8 cellular contexts compared by ENCODE assay signal in the genomic region with DNA sequence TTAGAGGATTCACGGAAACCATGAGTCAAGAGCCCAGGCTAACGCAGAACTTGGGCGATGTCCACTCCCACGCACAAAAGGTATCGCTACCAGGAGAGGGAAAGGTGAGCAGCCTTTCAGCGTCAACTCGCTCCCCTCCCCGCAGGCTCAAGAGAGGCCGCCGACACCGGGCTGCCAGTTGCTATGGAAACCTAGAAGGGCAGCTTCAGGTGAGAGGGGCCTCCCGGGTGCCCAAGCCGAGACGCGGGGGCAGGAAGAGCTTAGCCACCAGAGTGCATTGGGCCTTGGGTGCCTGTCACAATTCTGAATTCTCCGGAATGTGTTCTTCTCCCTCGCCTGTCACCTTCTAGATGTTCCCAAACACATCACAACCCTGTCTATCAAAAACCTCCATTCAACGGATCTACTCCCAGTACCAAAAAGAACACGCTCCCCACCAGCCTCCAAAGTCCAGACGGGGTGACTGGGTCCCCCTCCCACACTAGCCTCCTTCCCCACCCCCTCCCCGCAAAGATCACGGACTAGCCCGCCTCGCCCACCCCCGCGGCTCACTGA. TPM values are rescaled to one million over a fixed set of nuclear protein-coding genes. Genes with fewer than 3 reads are reported as not detected.
A peak's percentile ranks its signal among the peaks of the same experiment; 100 is the strongest.
DNase-seq lines count a peak whose midpoint lies in the region; ATAC-seq, FAIRE-seq and TF ChIP-seq lines count a peak whose summit lies in the region.

No MANE protein-coding gene starts in this region.

- CTCF ChIA-PET in Calu3 (lab: Charles Lee), result interaction anchor here (0.6 to 1.5 kb wide), 8 partner anchors 13 to 177 kb away, joined by 3 to 11 read pairs (median 4); a partner anchor contains a TSS
- CTCF ChIA-PET in endothelial cell of umbilical vein (lab: Charles Lee), result interaction anchor here (0.6 to 2.5 kb wide), 28 partner anchors 8 to 1321 kb away, joined by 3 to 26 read pairs (median 6); partner anchors contain the start of genes DNALI1 and SNIP1
- CTCF ChIA-PET in naive thymus-derived CD4-positive, alpha-beta T cell (lab: Charles Lee), result interaction anchor here (0.6 to 1.9 kb wide), 9 partner anchors 8 to 1387 kb away, joined by 3 to 10 read pairs (median 3); no protein-coding TSS in a partner anchor

- H3K27ac ChIP-seq in endothelial cell of umbilical vein (ENCODE audit: insufficient read depth, low read depth, low read length) (no peak overlapping the region), stomach (peak overlapping the region; percentile 90 to 98 (median 97))
- peak overlapping the region; percentile 89 for H3K27ac ChIP-seq in naive thymus-derived CD4-positive, alpha-beta T cell (ENCODE audit: low read depth, low read length)

- H3K4me2 ChIP-seq in endothelial cell of umbilical vein (ENCODE audit: insufficient read depth, low read length), result peak overlapping the region; percentile 94

- intact Hi-C loops in Calu3 (cut with micrococcal nuclease; ENCODE audit: unreplicated experiment), result no loop called here
- intact Hi-C loops in endothelial cell of umbilical vein (cut with micrococcal nuclease), result loop anchor here (1.0 to 2.0 kb wide), 6 partner anchors 20 to 168 kb away; partner anchors contain the start of genes GNL2 and SNIP1
- intact Hi-C loops in naive thymus-derived CD4-positive, alpha-beta T cell (cut with micrococcal nuclease), result loop anchor here (1.0 to 10.0 kb wide), 9 partner anchors 37 to 346 kb away; partner anchors contain the start of genes CDCA8 (in 2 of the 2), SNIP1 (in 2 of the 2), GNL2 (in 1 of the 2) and ZC3H12A (in 1 of the 2)
- intact Hi-C loops in stomach (cut with DNase I; ENCODE audit: low total_unique reads), result no loop called here

- DNase-seq in Calu3 (peak; percentile 50), HAP-1 (ENCODE audit: low spot score in 2 of 2) (peak; percentile 14 to 62), NCI-H2227 (lab: John Stamatoyannopoulos, UW; ENCODE audit: unreplicated experiment) (peak; percentile 64), endothelial cell of umbilical vein (ENCODE audit: low read depth, low spot score) (peak; percentile 39), stomach (peak; percentile 27), middle frontal gyrus (ENCODE audit: extremely low spot score, low spot score) (no peak)
- peak; percentile 84 for DNase-seq in activated CD8-positive, alpha-beta memory T cell treated with anti-CD3 and anti-CD28 coated beads for 24 hours
- DNase-seq in naive thymus-derived CD4-positive, alpha-beta T cell, result peak; percentile 9 to 67 (median 18)

- peak; percentile 1 for ATAC-seq in naive thymus-derived CD4-positive, alpha-beta T cell

- no peaks in the 10 kb centered on the region for H4K20me1 ChIP-seq in endothelial cell of umbilical vein (replicated peaks; ENCODE audit: control insufficient read depth, extremely low read depth, insufficient read depth, low read length)

- dilution Hi-C loops in endothelial cell of umbilical vein (cut with MboI; ENCODE audit: extremely low pct_ligation_motif_present, low sequenced_read_pairs), result no loop called here

- no peak for FAIRE-seq in endothelial cell of umbilical vein (lab: Jason Lieb, UNC)

- peak overlapping the region; percentile 93 for H3K9ac ChIP-seq in endothelial cell of umbilical vein (replicated peaks; ENCODE audit: extremely low read depth, insufficient read depth, low read length)

- H3K4me3 Mint-ChIP-seq in Calu3 (ENCODE audit: low read depth, unreplicated experiment), result peak overlapping the region; percentile 71
- peak overlapping the region; percentile 92 to 99 (median 97) for H3K4me3 Mint-ChIP-seq in naive thymus-derived CD4-positive, alpha-beta T cell

- H3K4me1 Mint-ChIP-seq in Calu3 (ENCODE audit: low read depth, unreplicated experiment), result peaks cover 22% of the 10 kb centered on the region
- peaks cover 10 to 50% (median 43%) of the 10 kb centered on the region in 7 donors for H3K4me1 Mint-ChIP-seq in naive thymus-derived CD4-positive, alpha-beta T cell

- H3K9me3 Mint-ChIP-seq in Calu3 (ENCODE audit: low read depth, unreplicated experiment), result no peaks in the 10 kb centered on the region
- H3K9me3 Mint-ChIP-seq in naive thymus-derived CD4-positive, alpha-beta T cell, result peaks cover 0 to 3% (median 0%) of the 10 kb centered on the region in 11 donors

- H3K27ac Mint-ChIP-seq in Calu3 (ENCODE audit: unreplicated experiment), result peak overlapping the region; percentile 66
- H3K27ac Mint-ChIP-seq in naive thymus-derived CD4-positive, alpha-beta T cell, result peak overlapping the region; percentile 85 to 98 (median 95)

- H3K36me3 ChIP-seq in HAP-1 (replicated peaks), result peaks cover 28% of the 10 kb centered on the region
- H3K36me3 ChIP-seq in endothelial cell of umbilical vein (ENCODE audit: control insufficient read depth in 2 of 2, extremely low read depth in 1 of 2, insufficient read depth in 2 of 2, low read length in 2 of 2), result peaks cover 5 to 7% of the 10 kb centered on the region in 2 experiments
- H3K36me3 ChIP-seq in naive thymus-derived CD4-positive, alpha-beta T cell (ENCODE audit: control insufficient read depth in 2 of 3, insufficient read depth in 3 of 3, low read length in 3 of 3), result peaks cover 0 to 12% (median 0%) of the 10 kb centered on the region in 3 experiments
- peaks cover 0 to 41% (median 30%) of the 10 kb centered on the region in 4 donors for H3K36me3 ChIP-seq in stomach

- peak overlapping the region; percentile 58 for H3K4me3 ChIP-seq in HAP-1
- peak overlapping the region; percentile 72 to 81 (median 79) for H3K4me3 ChIP-seq in endothelial cell of umbilical vein (replicated peaks in 1 of 3; ENCODE audit: insufficient read depth in 1 of 3, low read depth in 1 of 3, low read length in 3 of 3)
- peak overlapping the region; percentile 87 for H3K4me3 ChIP-seq in naive thymus-derived CD4-positive, alpha-beta T cell (ENCODE audit: low read length)
- H3K4me3 ChIP-seq in stomach, result peak overlapping the region; percentile 86 to 100 (median 94)

- no peaks in the 10 kb centered on the region for H3K27me3 Mint-ChIP-seq in Calu3 (ENCODE audit: unreplicated experiment)
- peaks cover 0 to 4% (median 0%) of the 10 kb centered on the region in 5 donors for H3K27me3 Mint-ChIP-seq in naive thymus-derived CD4-positive, alpha-beta T cell

- BruUV-seq in Calu3 (replicated peaks; lab: Mats Ljungman, UMichigan) (no TSS peak), endothelial cell of umbilical vein (replicated peaks; lab: Mats Ljungman, UMichigan) (no TSS peak)

- no peak for TF ChIP-seq POLR2A in endothelial cell of umbilical vein (IDR thresholded peaks at IDR 0.05; ENCODE audit: low read depth, low read length)
- no peak for TF ChIP-seq POLR2A in stomach (IDR thresholded peaks at IDR 0.05)

- peaks cover 47% of the 10 kb centered on the region for H3K36me3 Mint-ChIP-seq in Calu3 (ENCODE audit: insufficient read depth, unreplicated experiment)
- peaks cover 0 to 14% (median 10%) of the 10 kb centered on the region in 5 donors for H3K36me3 Mint-ChIP-seq in naive thymus-derived CD4-positive, alpha-beta T cell

- H3K27me3 ChIP-seq in HAP-1 (ENCODE audit: low read depth) (no peaks in the 10 kb centered on the region), endothelial cell of umbilical vein (ENCODE audit: control insufficient read depth in 2 of 2, insufficient read depth in 2 of 2, low read length in 2 of 2) (no peaks in the 10 kb centered on the region), stomach (no peaks in the 10 kb centered on the region)
- H3K27me3 ChIP-seq in naive thymus-derived CD4-positive, alpha-beta T cell (ENCODE audit: control insufficient read depth in 2 of 2, insufficient read depth in 2 of 2, low read length in 2 of 2), result no peaks in the 10 kb centered on the region

- in situ Hi-C loops in HAP-1 (cut with MboI; ENCODE audit: low sequenced_read_pairs), result no loop called here

- H3K9me1 ChIP-seq in endothelial cell of umbilical vein (replicated peaks; ENCODE audit: control insufficient read depth, extremely low read depth, insufficient read depth, low read length), result no peaks in the 10 kb centered on the region

- WGBS in stomach, 5 donors, result 1 to 3% (median 2%) methylated on average over 12 to 26 of the region's 26 CpGs

- TF ChIP-seq CTCF in Calu3 (IDR thresholded peaks at IDR 0.05; ENCODE audit: unreplicated experiment) (no peak), endothelial cell of umbilical vein (IDR thresholded peaks at IDR 0.05; ENCODE audit: extremely low read depth in 1 of 2, insufficient read depth in 1 of 2, low read depth in 1 of 2, low read length in 2 of 2) (no peak), stomach (IDR thresholded peaks at IDR 0.05) (no peak)

- peaks cover 18% of the 10 kb centered on the region for H3K79me2 ChIP-seq in endothelial cell of umbilical vein (ENCODE audit: control insufficient read depth, insufficient read depth, low read length)

- peak overlapping the region; percentile 39 for H2AFZ ChIP-seq in endothelial cell of umbilical vein (ENCODE audit: low read depth, low read length)

- no peak for TF ChIP-seq EP300 in stomach (IDR thresholded peaks at IDR 0.05)

- POLR2A ChIA-PET in endothelial cell of umbilical vein (lab: Charles Lee), result no interaction called here
- POLR2A ChIA-PET in naive thymus-derived CD4-positive, alpha-beta T cell (lab: Charles Lee), result interaction anchor here (0.6 to 4.6 kb wide), 13 partner anchors 8 to 419 kb away, joined by 3 to 52 read pairs (median 6); partner anchors contain the start of genes SNIP1 and ZC3H12A

- H3K9me3 ChIP-seq in HAP-1, result no peaks in the 10 kb centered on the region
- no peaks in the 10 kb centered on the region for H3K9me3 ChIP-seq in endothelial cell of umbilical vein (replicated peaks; ENCODE audit: control insufficient read depth, insufficient read depth, low read length)
- H3K9me3 ChIP-seq in naive thymus-derived CD4-positive, alpha-beta T cell (ENCODE audit: control insufficient read depth in 2 of 3, low read length in 3 of 3), result no peaks in the 10 kb centered on the region
- H3K9me3 ChIP-seq in stomach, result no peaks in the 10 kb centered on the region

- H3K4me1 ChIP-seq in HAP-1, result peaks cover 12% of the 10 kb centered on the region
- H3K4me1 ChIP-seq in endothelial cell of umbilical vein (ENCODE audit: control insufficient read depth, extremely low read depth, insufficient read depth, low read length), result peaks cover 15% of the 10 kb centered on the region
- peaks cover 16 to 22% of the 10 kb centered on the region in 2 donors for H3K4me1 ChIP-seq in naive thymus-derived CD4-positive, alpha-beta T cell (ENCODE audit: control insufficient read depth in 2 of 2, insufficient read depth in 2 of 2, low read length in 2 of 2)
- peaks cover 15 to 32% (median 24%) of the 10 kb centered on the region in 4 donors for H3K4me1 ChIP-seq in stomach

RNA-seq across cellular contexts. Expression of gene MEAF6, which starts 0.7 kb away (rescaled TPM):
- 60.1 and 70.8 TPM in 2 replicates for total RNA-seq in Calu3 (2022)
- total RNA-seq in endothelial cell of umbilical vein, result 50.5 and 62.5 TPM in 2 replicates
- 24.3 and 28.0 TPM in 2 replicates for polyA plus RNA-seq in endothelial cell of umbilical vein
- 41.3 and 44.5 TPM in 2 replicates for polyA plus RNA-seq in endothelial cell of umbilical vein (2011; cell fraction: cytosol; rRNA removed)
- 35.8 and 55.2 TPM in 2 replicates for polyA plus RNA-seq in endothelial cell of umbilical vein (2011; cell fraction: nucleus; rRNA removed)
- 40.8 and 41.2 TPM in 2 replicates for polyA plus RNA-seq in endothelial cell of umbilical vein (2012)
- 15.7 and 16.3 TPM in 2 replicates for polyA minus RNA-seq in endothelial cell of umbilical vein
- polyA minus RNA-seq in endothelial cell of umbilical vein (2011; cell fraction: cytosol; rRNA and poly(A)+ RNA removed), result 14.5 TPM
- 17.6 and 22.2 TPM in 2 replicates for polyA minus RNA-seq in endothelial cell of umbilical vein (2011; cell fraction: nucleus; rRNA and poly(A)+ RNA removed)
- 10 to 100 TPM; 45.0 to 89.5 (median 57.7) TPM for total RNA-seq in naive thymus-derived CD4-positive, alpha-beta T cell
- polyA plus RNA-seq in naive thymus-derived CD4-positive, alpha-beta T cell, result 100 to 1,000 TPM; 117 to 138 TPM
- 10 to 100 TPM; 25.8 to 76.3 (median 68.7) TPM for total RNA-seq in stomach
- polyA plus RNA-seq in stomach, result 10 to 100 TPM; 41.4 to 62.0 (median 45.5) TPM

RNA-seq across cellular contexts. Expression of gene ZC3H12A, which starts 39.5 kb away (rescaled TPM):
- total RNA-seq in Calu3 (2022) (64.4 and 94.1 TPM in 2 replicates), endothelial cell of umbilical vein (6.3 and 7.5 TPM in 2 replicates), stomach (10 to 100 TPM in 4 of 5 donors, 1 to 10 TPM in 1; 8.4 to 89.3 (median 38.4) TPM)
- polyA plus RNA-seq in endothelial cell of umbilical vein (9.4 and 12.9 TPM in 2 replicates), stomach (10 to 100 TPM; 15.8 to 35.9 (median 22.1) TPM)
- polyA plus RNA-seq in endothelial cell of umbilical vein (2011; cell fraction: cytosol; rRNA removed), result 5.1 and 8.2 TPM in 2 replicates
- polyA plus RNA-seq in endothelial cell of umbilical vein (2011; cell fraction: nucleus; rRNA removed), result 13.2 and 14.1 TPM in 2 replicates
- 3.3 and 3.4 TPM in 2 replicates for polyA plus RNA-seq in endothelial cell of umbilical vein (2012)
- polyA minus RNA-seq in endothelial cell of umbilical vein, result 5.2 and 6.1 TPM in 2 replicates
- 16.2 TPM for polyA minus RNA-seq in endothelial cell of umbilical vein (2011; cell fraction: cytosol; rRNA and poly(A)+ RNA removed)
- polyA minus RNA-seq in endothelial cell of umbilical vein (2011; cell fraction: nucleus; rRNA and poly(A)+ RNA removed), result 7.2 and 10.9 TPM in 2 replicates
- total RNA-seq in naive thymus-derived CD4-positive, alpha-beta T cell, result 100 to 1,000 TPM in 2 of 5 experiments, 10 to 100 TPM in 3; 35.0 to 122 (median 46.7) TPM
- 1 to 10 TPM; 4.4 to 4.7 TPM for polyA plus RNA-seq in naive thymus-derived CD4-positive, alpha-beta T cell

RNA-seq across cellular contexts. Expression of gene SNIP1, which starts 40.2 kb away (rescaled TPM):
- 21.0 and 25.7 TPM in 2 replicates for total RNA-seq in Calu3 (2022)
- total RNA-seq in endothelial cell of umbilical vein, result 18.4 and 19.6 TPM in 2 replicates
- polyA plus RNA-seq in endothelial cell of umbilical vein, result 3.7 and 5.0 TPM in 2 replicates
- polyA plus RNA-seq in endothelial cell of umbilical vein (2011; cell fraction: cytosol; rRNA removed), result 3.5 and 4.4 TPM in 2 replicates
- polyA plus RNA-seq in endothelial cell of umbilical vein (2011; cell fraction: nucleus; rRNA removed), result 10.6 and 12.2 TPM in 2 replicates
- 6.6 TPM in 2 replicates for polyA plus RNA-seq in endothelial cell of umbilical vein (2012)
- 9.1 and 9.8 TPM in 2 replicates for polyA minus RNA-seq in endothelial cell of umbilical vein
- 6.1 TPM for polyA minus RNA-seq in endothelial cell of umbilical vein (2011; cell fraction: cytosol; rRNA and poly(A)+ RNA removed)
- 17.6 and 21.3 TPM in 2 replicates for polyA minus RNA-seq in endothelial cell of umbilical vein (2011; cell fraction: nucleus; rRNA and poly(A)+ RNA removed)
- 10 to 100 TPM; 27.8 to 53.6 (median 36.7) TPM for total RNA-seq in naive thymus-derived CD4-positive, alpha-beta T cell
- polyA plus RNA-seq in naive thymus-derived CD4-positive, alpha-beta T cell, result 1 to 10 TPM; 5.2 to 5.5 TPM
- 100 to 1,000 TPM in 1 of 5 donors, 10 to 100 TPM in 4; 11.6 to 132 (median 22.0) TPM for total RNA-seq in stomach
- polyA plus RNA-seq in stomach, result 1 to 10 TPM; 3.6 to 5.3 (median 4.0) TPM

RNA-seq across cellular contexts. Expression of gene DNALI1, which starts 42.9 kb away (rescaled TPM):
- total RNA-seq in Calu3 (2022) (4.8 and 5.2 TPM in 2 replicates), endothelial cell of umbilical vein (6.2 and 8.1 TPM in 2 replicates), stomach (10 to 100 TPM in 2 of 5 donors, 1 to 10 TPM in 2, not detected in 1; 2.9 to 30.6 (median 15.2) TPM)
- polyA plus RNA-seq in endothelial cell of umbilical vein (5.2 and 5.7 TPM in 2 replicates), stomach (10 to 100 TPM; 12.7 to 18.8 (median 15.4) TPM)
- polyA plus RNA-seq in endothelial cell of umbilical vein (2011; cell fraction: cytosol; rRNA removed), result 3.2 and 4.4 TPM in 2 replicates
- polyA plus RNA-seq in endothelial cell of umbilical vein (2011; cell fraction: nucleus; rRNA removed), result 14.4 and 19.5 TPM in 2 replicates
- polyA plus RNA-seq in endothelial cell of umbilical vein (2012), result 3.0 and 5.0 TPM in 2 replicates
- polyA minus RNA-seq in endothelial cell of umbilical vein, result 7.3 and 8.2 TPM in 2 replicates
- not detected for polyA minus RNA-seq in endothelial cell of umbilical vein (2011; cell fraction: cytosol; rRNA and poly(A)+ RNA removed)
- polyA minus RNA-seq in endothelial cell of umbilical vein (2011; cell fraction: nucleus; rRNA and poly(A)+ RNA removed), result 5.8 and 12.9 TPM in 2 replicates
- total RNA-seq in naive thymus-derived CD4-positive, alpha-beta T cell, result under 1 TPM in 3 of 5 experiments, not detected in 2; 0.11 to 0.50 (median 0.24) TPM
- not detected for polyA plus RNA-seq in naive thymus-derived CD4-positive, alpha-beta T cell

Comparison
In these comparisons a context has a peak if more than half of its experiments do, and no peak if none do; other contexts are left out.
1. intact Hi-C loops: an anchor here in endothelial cell of umbilical vein (1.0 to 2.0 kb wide) and naive thymus-derived CD4-positive, alpha-beta T cell (1.0 to 10.0 kb wide); none called in Calu3 and stomach.